ENCODE assay signal across 1 cellular context in genomic region chr7:135733603-135734342, GRCh38.
TF ChIP-seq lines count a peak whose summit lies in the region.

No MANE protein-coding gene starts in this region.

TF ChIP-seq in GM23338, 12 proteins besides CTCF, POLR2A, EP300 and RAD21 (continued from another document):
- no peak for TF ChIP-seq ZNF462 (CRISPR knock-in tag; IDR thresholded peaks at IDR 0.05)
